ENCODE assay signal across 8 cellular contexts in the genomic region with DNA sequence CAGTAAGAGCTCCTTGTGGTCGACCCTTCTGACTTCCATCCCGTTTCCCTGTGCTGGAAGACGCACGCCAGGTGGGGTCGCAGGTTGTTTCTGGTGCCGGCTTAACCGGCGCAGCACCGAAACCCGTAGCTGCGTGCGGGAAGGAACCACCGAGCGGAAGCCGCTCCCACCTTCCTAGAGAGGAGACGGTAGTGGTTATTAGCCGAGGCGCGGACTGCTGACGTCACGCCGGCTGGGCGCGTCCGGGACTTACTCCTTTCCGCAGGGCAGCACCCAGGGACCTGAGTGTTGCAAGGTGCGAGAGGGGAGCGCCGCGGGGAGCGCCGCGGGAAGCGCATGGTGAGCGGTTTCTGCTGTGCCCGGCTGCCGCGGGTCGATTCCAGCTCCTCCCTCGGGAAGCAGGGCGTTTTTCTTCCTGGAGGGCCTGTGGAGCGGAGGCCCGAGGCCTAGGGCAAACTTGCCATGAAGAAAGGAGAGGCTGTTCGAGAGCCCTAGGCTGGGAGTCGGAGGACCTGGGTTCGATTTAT. TPM values are rescaled to one million over a fixed set of nuclear protein-coding genes. Genes with fewer than 3 reads are reported as not detected.
DNase-seq lines count a peak whose midpoint lies in the region; ATAC-seq, FAIRE-seq and TF ChIP-seq lines count a peak whose summit lies in the region.

A gene (plus strand): TSS at position 252 of the 527 bp plus-strand sequence. CDS start 4,787 bp downstream, outside the sequence.

- peak; percentile 81 for FAIRE-seq in GM12892 (lab: Jason Lieb, UNC)

- peak within 1 kb of the TSS; percentile 82 for H3K4me3 Mint-ChIP-seq in activated CD8-positive, alpha-beta memory T cell treated with anti-CD3 and anti-CD28 coated beads, Interleukin-2, amount 10 ng/mL, durations not matched to agents 7 days and 5 days
- H3K4me3 Mint-ChIP-seq in endodermal cell, result peak within 1 kb of the TSS; percentile 77

- H3K27ac ChIP-seq in endodermal cell (ENCODE audit: low read depth, low read length) (no peak within 1 kb of the TSS), mesendoderm (ENCODE audit: low read depth, low read length) (no peak within 1 kb of the TSS)

- H3K27ac Mint-ChIP-seq in activated CD8-positive, alpha-beta memory T cell treated with anti-CD3 and anti-CD28 coated beads, Interleukin-2, amount 10 ng/mL, durations not matched to agents 7 days and 5 days, result peak within 1 kb of the TSS; percentile 82
- peak within 1 kb of the TSS; percentile 84 for H3K27ac Mint-ChIP-seq in endodermal cell

- no peak within 1 kb of the TSS for H2BK15ac ChIP-seq in mesendoderm (replicated peaks; ENCODE audit: low read depth)

- H3K4me3 ChIP-seq in endodermal cell (ENCODE audit: low read length), result peak within 1 kb of the TSS; percentile 88
- peak within 1 kb of the TSS; percentile 67 for H3K4me3 ChIP-seq in mesendoderm (ENCODE audit: low read length)

- H3K9me3 Mint-ChIP-seq in activated CD8-positive, alpha-beta memory T cell treated with anti-CD3 and anti-CD28 coated beads, Interleukin-2, amount 10 ng/mL, durations not matched to agents 7 days and 5 days (ENCODE audit: low read depth), result peaks cover 46% of the 10 kb centered on the region
- H3K9me3 Mint-ChIP-seq in endodermal cell, result peaks cover 88% of the 10 kb centered on the region

- peak within 1 kb of the TSS; percentile 87 for H3K56ac ChIP-seq in mesendoderm (ENCODE audit: low read length)

- H3K18ac ChIP-seq in mesendoderm (ENCODE audit: low read length), result no peak within 1 kb of the TSS

- peak within 1 kb of the TSS; percentile 69 for H3K9ac ChIP-seq in endodermal cell (ENCODE audit: extremely low read depth, low read length, poor library complexity, severe bottlenecking)
- H3K9ac ChIP-seq in mesendoderm (ENCODE audit: low read length), result peak within 1 kb of the TSS; percentile 69

- ATAC-seq in HG02970 (IDR thresholded peaks at IDR 0.05; ENCODE audit: low FRiP score, unreplicated experiment) (peak; percentile 67), HG03159 (IDR thresholded peaks at IDR 0.05; ENCODE audit: unreplicated experiment) (no peak)
- peak; percentile 96 for ATAC-seq in activated CD8-positive, alpha-beta memory T cell treated with anti-CD3 and anti-CD28 coated beads, Interleukin-2, amount 10 ng/mL, durations not matched to agents 7 days and 5 days

- TF ChIP-seq CTCF in endodermal cell (conservative IDR thresholded peaks at IDR 0.05), result no peak

- no peaks in the 10 kb centered on the region for H3K79me1 ChIP-seq in mesendoderm (ENCODE audit: low read length)

- no peak within 1 kb of the TSS for H2AK5ac ChIP-seq in mesendoderm (ENCODE audit: low read length)

- H3K23ac ChIP-seq in mesendoderm (ENCODE audit: low read length), result no peak within 1 kb of the TSS

- peaks cover 65% of the 10 kb centered on the region for H3K36me3 Mint-ChIP-seq in activated CD8-positive, alpha-beta memory T cell treated with anti-CD3 and anti-CD28 coated beads, Interleukin-2, amount 10 ng/mL, durations not matched to agents 7 days and 5 days
- H3K36me3 Mint-ChIP-seq in endodermal cell (ENCODE audit: low read depth), result peaks cover 48% of the 10 kb centered on the region

- WGBS in endodermal cell (ENCODE audit: insufficient coverage in 1 of 2, insufficient read length in 1 of 2), 2 experiments, result 4 to 9% methylated on average over 18 to 46 of the region's 46 CpGs
- WGBS in mesendoderm (ENCODE audit: extremely low coverage, insufficient coverage, low lambda C conversion rate), result no CpG with 5 or more reads among the region's 46 CpGs

- peak within 1 kb of the TSS; percentile 81 for H4K5ac ChIP-seq in mesendoderm (ENCODE audit: low read length)

- no peaks in the 10 kb centered on the region for H3K27me3 ChIP-seq in endodermal cell (ENCODE audit: control insufficient read depth, insufficient read depth, low read length, poor library complexity, severe bottlenecking)
- H3K27me3 ChIP-seq in mesendoderm (ENCODE audit: insufficient read depth, low read length, poor library complexity), result no peaks in the 10 kb centered on the region

- no peak within 1 kb of the TSS for H2BK120ac ChIP-seq in mesendoderm (ENCODE audit: low read depth, low read length)

- H2BK5ac ChIP-seq in mesendoderm (ENCODE audit: low read length), result no peak within 1 kb of the TSS

- peak; percentile 44; the same call in 1 of the 2 replicates for TF ChIP-seq POLR2A in GM12892 (IDR thresholded peaks at IDR 0.05; ENCODE audit: low read depth, low read length)

- peak; percentile 49 for DNase-seq in GM12892 (ENCODE audit: insufficient read length)
- peak; percentile 59 for DNase-seq in NCI-H510A treated with DMSO at 0.1 percent for 48 hours (lab: John Stamatoyannopoulos, UW)
- DNase-seq in activated CD8-positive, alpha-beta memory T cell treated with anti-CD3 and anti-CD28 coated beads, Interleukin-2, amount 10 ng/mL, durations not matched to agents 7 days and 5 days, result peak; percentile 90
- peak; percentile 96 for DNase-seq in endodermal cell
- peak; percentile 94 for DNase-seq in mesendoderm
- DNase-seq in stimulated activated CD4-positive, alpha-beta T cell treated with anti-CD3 and anti-CD28 coated beads, TNF-alpha, amount 100 ng/mL, for 48 hours (ENCODE audit: low read depth in 3 of 3), result peak; percentile 62 to 87 (median 76)

- peak within 1 kb of the TSS; percentile 87 for H3K4me2 ChIP-seq in mesendoderm (ENCODE audit: low read length)

- peaks cover 14% of the 10 kb centered on the region for H3K4me1 Mint-ChIP-seq in activated CD8-positive, alpha-beta memory T cell treated with anti-CD3 and anti-CD28 coated beads, Interleukin-2, amount 10 ng/mL, durations not matched to agents 7 days and 5 days
- H3K4me1 Mint-ChIP-seq in endodermal cell, result no peaks in the 10 kb centered on the region

- H3K79me2 ChIP-seq in mesendoderm (ENCODE audit: control insufficient read depth, insufficient read depth, low read length), result no peaks in the 10 kb centered on the region

- no peak within 1 kb of the TSS for H4K8ac ChIP-seq in mesendoderm (ENCODE audit: low read depth, low read length)

- no peak within 1 kb of the TSS for H3K4ac ChIP-seq in mesendoderm (ENCODE audit: low read depth, low read length)

- peaks cover 92% of the 10 kb centered on the region for H3K9me3 ChIP-seq in endodermal cell (ENCODE audit: control insufficient read depth, low read length)

- CTCF ChIA-PET in activated CD8-positive, alpha-beta memory T cell treated with anti-CD3 and anti-CD28 coated beads, Interleukin-2, amount 10 ng/mL, durations not matched to agents 7 days and 5 days (lab: Charles Lee), result interaction anchor here (0.8 to 1.1 kb wide), 3 partner anchors 15 to 105 kb away, joined by 3 to 4 read pairs (median 3); a partner anchor contains a TSS

- peaks cover 40% of the 10 kb centered on the region for H3K36me3 ChIP-seq in endodermal cell (ENCODE audit: control insufficient read depth, insufficient read depth, low read length)
- no peaks in the 10 kb centered on the region for H3K36me3 ChIP-seq in mesendoderm (ENCODE audit: control insufficient read depth, insufficient read depth, low read length)

- no peaks in the 10 kb centered on the region for H3K27me3 Mint-ChIP-seq in activated CD8-positive, alpha-beta memory T cell treated with anti-CD3 and anti-CD28 coated beads, Interleukin-2, amount 10 ng/mL, durations not matched to agents 7 days and 5 days
- peaks cover 8% of the 10 kb centered on the region for H3K27me3 Mint-ChIP-seq in endodermal cell (ENCODE audit: insufficient read depth)

- no peaks in the 10 kb centered on the region for H3K4me1 ChIP-seq in endodermal cell (ENCODE audit: control insufficient read depth, insufficient read depth, low read length)
- no peaks in the 10 kb centered on the region for H3K4me1 ChIP-seq in mesendoderm (ENCODE audit: control insufficient read depth, low read depth, low read length)

RNA-seq across cellular contexts. Expression of the gene that starts here (rescaled TPM):
- 1.1 TPM for polyA plus RNA-seq in GM12892 (2012; ENCODE audit: missing spikeins)
- 1 to 10 TPM; 1.1 to 2.5 TPM for total RNA-seq in activated CD8-positive, alpha-beta memory T cell treated with anti-CD3 and anti-CD28 coated beads, Interleukin-2, amount 10 ng/mL, durations not matched to agents 7 days and 5 days
- 1 to 10 TPM; 5.3 to 6.6 TPM for total RNA-seq in endodermal cell
- 7.6 TPM for polyA plus RNA-seq in endodermal cell (2013, experiment 1 of 2)
- 6.0 TPM for polyA plus RNA-seq in endodermal cell (2013, experiment 2 of 2)
- 2.5 TPM for polyA plus RNA-seq in mesendoderm (2013, experiment 1 of 2)
- 2.7 TPM for polyA plus RNA-seq in mesendoderm (2013, experiment 2 of 2)
